10 cellular contexts compared by ENCODE assay signal in genomic region chr6:12356983-12357972, GRCh38.
A peak's percentile ranks its signal among the peaks of the same experiment; 100 is the strongest.
DNase-seq lines count a peak whose midpoint lies in the region; ATAC-seq and FAIRE-seq lines count a peak whose summit lies in the region.
"Had no signal": no experiment of that assay in that cellular context is flagged by ENCODE, and none has a peak within 500 bp of the region (broad histone marks: within the 10 kb centered on the region; RNA-seq: fewer than 3 reads in every experiment).

No MANE protein-coding gene starts in this region.

- no peak overlapping the region for H3K27ac ChIP-seq in small intestine (ENCODE audit: low read depth in 1 of 2, low read length in 1 of 2)

- H3K4me1 ChIP-seq in small intestine (ENCODE audit: control insufficient read depth in 2 of 2, insufficient read depth in 1 of 2, low read depth in 1 of 2, low read length in 1 of 2): no peaks in the 10 kb centered on the region

- ATAC-seq in GM18873 (IDR thresholded peaks at IDR 0.05; ENCODE audit: low FRiP score, unreplicated experiment) (peak; percentile 47), HG02678 (IDR thresholded peaks at IDR 0.05; ENCODE audit: unreplicated experiment) (peak; percentile 68), HG02970 (IDR thresholded peaks at IDR 0.05; ENCODE audit: low FRiP score, unreplicated experiment) (no peak)
- ATAC-seq: left lobe of liver had no signal

- no peaks in the 10 kb centered on the region for H3K36me3 ChIP-seq in small intestine (ENCODE audit: control insufficient read depth in 2 of 2, insufficient read depth in 2 of 2, low read length in 2 of 2)

- no peaks in the 10 kb centered on the region for H3K27me3 ChIP-seq in small intestine (ENCODE audit: control insufficient read depth in 2 of 2, insufficient read depth in 2 of 2, low read length in 2 of 2)

- no peak overlapping the region for H3K4me3 ChIP-seq in small intestine (ENCODE audit: low read depth in 1 of 2, low read length in 2 of 2)

- 80 to 90% (median 88%) methylated on average over 11 of the region's 11 CpGs for WGBS in small intestine, 3 donors

- no peaks in the 10 kb centered on the region for H3K9me3 ChIP-seq in small intestine (ENCODE audit: control insufficient read depth, low read depth)

- no peak for FAIRE-seq in small intestine (lab: Jason Lieb, UNC)
- FAIRE-seq in HTR-8/SVneo (lab: Jason Lieb, UNC): no peak
- FAIRE-seq: colon had no signal

- peak; percentile 53 for DNase-seq in NAMALWA (ENCODE audit: low spot score)
- peak; percentile 48 for DNase-seq in small intestine
- no peak for DNase-seq in NK-92 (lab: John Stamatoyannopoulos, UW; ENCODE audit: unreplicated experiment)
- no peak for DNase-seq in HTR-8/SVneo (ENCODE audit: insufficient read length, low spot score)
- DNase-seq: NCI-H345 had no signal

Comparison
In these comparisons a context has a peak if more than half of its experiments do, and no peak if none do; other contexts are left out.
1. DNase-seq: peak in NAMALWA (single experiment) and small intestine (single experiment); none in NK-92 (single experiment) and HTR-8/SVneo (single experiment).